ENCODE assay signal across 14 cellular contexts in the genomic region with DNA sequence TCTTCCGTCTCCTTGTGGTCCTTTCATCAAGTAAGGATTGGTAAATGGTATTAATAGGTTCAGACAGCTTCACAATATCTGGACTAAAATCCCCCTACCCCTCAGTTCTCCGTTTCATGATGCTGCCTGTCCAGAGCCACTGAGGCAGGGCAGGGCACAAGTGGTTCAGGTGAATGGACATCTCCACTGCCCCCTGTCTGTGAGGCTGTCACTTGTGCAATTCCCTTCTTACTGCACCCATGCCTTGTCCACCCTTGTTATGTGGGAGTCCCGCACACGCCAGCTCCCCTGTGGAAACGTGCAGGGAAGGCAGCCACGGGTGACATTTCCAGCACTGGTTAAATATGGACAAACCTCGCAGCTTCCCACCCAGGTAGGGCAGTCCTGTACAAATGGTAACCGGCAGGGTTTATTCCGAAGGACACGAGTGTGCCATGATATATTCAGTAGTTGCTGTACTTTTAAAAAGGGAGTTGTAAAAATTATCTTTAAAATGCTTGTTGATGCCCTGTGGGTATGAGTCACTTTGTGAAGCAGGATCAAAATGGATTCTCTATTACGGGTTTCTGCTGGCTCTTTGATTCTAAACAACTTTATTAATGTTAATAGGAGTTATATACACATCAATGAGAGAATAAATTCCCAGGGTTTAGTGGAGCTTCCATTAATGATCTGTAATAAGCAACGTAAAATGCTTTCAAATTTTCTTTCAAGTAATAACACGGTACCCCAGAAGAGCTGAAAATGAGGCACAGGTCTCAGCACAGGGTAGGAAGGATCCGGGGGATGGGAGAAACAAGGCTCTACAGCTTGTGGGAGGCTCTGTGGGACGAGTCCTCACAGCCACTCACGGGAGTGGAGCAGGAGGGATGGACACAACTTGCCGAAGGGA.
DNase-seq lines count a peak whose midpoint lies in the region; ATAC-seq and TF ChIP-seq lines count a peak whose summit lies in the region.
"Had no signal": no experiment of that assay in that cellular context is flagged by ENCODE, and none has a peak within 500 bp of the region (broad histone marks: within the 10 kb centered on the region; RNA-seq: fewer than 3 reads in every experiment).

No MANE protein-coding gene starts in this region.

- no peak for TF ChIP-seq CTCF in CD8-positive, alpha-beta T cell (IDR thresholded peaks at IDR 0.05)
- TF ChIP-seq CTCF in HEK293 (tag by site-specific recombination; IDR thresholded peaks at IDR 0.05) (0 out of 2 replicates have a peak, but pooled peaks have one; percentile 30), cardiac fibroblast (IDR thresholded peaks at IDR 0.05; ENCODE audit: low read depth, low read length) (peak; percentile 8)

- H3K4me1 ChIP-seq in CD8-positive, alpha-beta T cell (ENCODE audit: insufficient read depth, low read length) = peaks cover 40% of the 10 kb centered on the region
- peaks cover 9% of the 10 kb centered on the region; the same call in 1 of the 2 replicates for H3K4me1 ChIP-seq in HEK293 (ENCODE audit: control insufficient read depth, insufficient read depth, low read length)

- H3K27ac Mint-ChIP-seq in CD8-positive, alpha-beta T cell = peak overlapping the region; percentile 16
- H3K27ac Mint-ChIP-seq in natural killer cell treated with Interleukin-12 subunit alpha and Interleukin-12 subunit beta and Interleukin-15 and Interleukin-18, amount 100 ng/mL, for 72 hours = peak overlapping the region; percentile 96 to 97

- intact Hi-C loops in CD8-positive, alpha-beta T cell (cut with DNase I, micrococcal nuclease) = no loop called here

- POLR2A ChIA-PET in CD8-positive, alpha-beta T cell (lab: Charles Lee) = interaction anchor here (0.6 to 1.3 kb wide), 2 partner anchors 22 to 40 kb away, joined by 3 to 6 read pairs; no protein-coding TSS in a partner anchor
- POLR2A ChIA-PET in HEK293 (lab: Yijun Ruan, JAX) = no interaction called here

- ATAC-seq in CD8-positive, alpha-beta T cell = no peak
- no peak for ATAC-seq in natural killer cell treated with Interleukin-12 subunit alpha and Interleukin-12 subunit beta and Interleukin-15 and Interleukin-18, amount 100 ng/mL, for 72 hours
- ATAC-seq in HG03159 (IDR thresholded peaks at IDR 0.05; ENCODE audit: unreplicated experiment) (no peak), HG02852 (IDR thresholded peaks at IDR 0.05; ENCODE audit: unreplicated experiment) (no peak)
- ATAC-seq: stimulated activated naive CD8-positive, alpha-beta T cell treated with anti-CD3 and anti-CD28 coated beads, Interleukin-15, amount 100 ng/mL, for 72 hours had no signal

- peaks cover 88% of the 10 kb centered on the region for H3K4me1 Mint-ChIP-seq in CD8-positive, alpha-beta T cell (ENCODE audit: low read depth)
- peaks cover 72 to 80% of the 10 kb centered on the region in 2 donors for H3K4me1 Mint-ChIP-seq in natural killer cell treated with Interleukin-12 subunit alpha and Interleukin-12 subunit beta and Interleukin-15 and Interleukin-18, amount 100 ng/mL, for 72 hours (ENCODE audit: low read depth in 2 of 2)

- no peak overlapping the region for H3K4me3 Mint-ChIP-seq in CD8-positive, alpha-beta T cell
- H3K4me3 Mint-ChIP-seq in natural killer cell treated with Interleukin-12 subunit alpha and Interleukin-12 subunit beta and Interleukin-15 and Interleukin-18, amount 100 ng/mL, for 72 hours = no peak overlapping the region

- H3K27me3 ChIP-seq in CD8-positive, alpha-beta T cell (ENCODE audit: insufficient read depth, low read length) = no peaks in the 10 kb centered on the region

- H3K36me3 ChIP-seq in CD8-positive, alpha-beta T cell (ENCODE audit: insufficient read depth, low read length) = no peaks in the 10 kb centered on the region
- H3K36me3 ChIP-seq in HEK293 (ENCODE audit: control insufficient read depth in 2 of 2, insufficient read depth in 1 of 2, low read length in 2 of 2) = no peaks in the 10 kb centered on the region
- H3K36me3 ChIP-seq: HAP-1 had no signal

- H3K27ac ChIP-seq in CD8-positive, alpha-beta T cell (ENCODE audit: low read depth, low read length) = no peak overlapping the region
- H3K27ac ChIP-seq in HEK293 (ENCODE audit: extremely low read depth, low read depth, low read length) = no peak overlapping the region
- H3K27ac ChIP-seq: HL-60 had no signal

- H3K36me3 Mint-ChIP-seq in CD8-positive, alpha-beta T cell = peaks cover 42% of the 10 kb centered on the region
- peaks cover 5% of the 10 kb centered on the region for H3K36me3 Mint-ChIP-seq in natural killer cell treated with Interleukin-12 subunit alpha and Interleukin-12 subunit beta and Interleukin-15 and Interleukin-18, amount 100 ng/mL, for 72 hours

- DNase-seq in CD8-positive, alpha-beta T cell = no peak
- no peak for DNase-seq in cardiac fibroblast (ENCODE audit: low read depth in 2 of 2)
- no peak for DNase-seq in natural killer cell treated with Interleukin-12 subunit alpha and Interleukin-12 subunit beta and Interleukin-15 and Interleukin-18, amount 100 ng/mL, for 72 hours (ENCODE audit: low spot score)
- DNase-seq in NCI-H2196 treated with DMSO at 0.1 percent for 48 hours (lab: John Stamatoyannopoulos, UW; ENCODE audit: unreplicated experiment) = no peak
- no peak for DNase-seq in NCI-H1105 (lab: John Stamatoyannopoulos, UW)
- DNase-seq: activated gamma-delta T cell treated with Interleukin-2 at 50 U/mL for 16 hours; effector CD8-positive, alpha-beta T cell; NCI-H146; stimulated activated naive CD8-positive, alpha-beta T cell treated with anti-CD3 and anti-CD28 coated beads, Interleukin-15, amount 100 ng/mL, for 72 hours had no signal

- H3K9me3 Mint-ChIP-seq in CD8-positive, alpha-beta T cell = no peaks in the 10 kb centered on the region
- H3K9me3 Mint-ChIP-seq in natural killer cell treated with Interleukin-12 subunit alpha and Interleukin-12 subunit beta and Interleukin-15 and Interleukin-18, amount 100 ng/mL, for 72 hours = no peaks in the 10 kb centered on the region
- H3K9me3 Mint-ChIP-seq: stimulated activated naive CD8-positive, alpha-beta T cell treated with anti-CD3 and anti-CD28 coated beads, Interleukin-15, amount 100 ng/mL, for 72 hours had no signal

- no peaks in the 10 kb centered on the region for H3K9me3 ChIP-seq in CD8-positive, alpha-beta T cell (ENCODE audit: low read length)
- H3K9me3 ChIP-seq in HEK293 (ENCODE audit: control insufficient read depth, insufficient read depth, low read depth, low read length) = no peaks in the 10 kb centered on the region
- H3K9me3 ChIP-seq: HAP-1 had no signal

- CTCF ChIA-PET in CD8-positive, alpha-beta T cell (lab: Charles Lee) = interaction anchor here (1.1 to 1.6 kb wide), 2 partner anchors 20 to 70 kb away, joined by 3 to 4 read pairs; no protein-coding TSS in a partner anchor
- CTCF ChIA-PET in HEK293 (lab: Yijun Ruan, JAX) = interaction anchor here (0.6 to 1.8 kb wide), 6 partner anchors 9 to 77 kb away, joined by 3 to 5 read pairs (median 3); no protein-coding TSS in a partner anchor

- H3K4me3 ChIP-seq in CD8-positive, alpha-beta T cell (ENCODE audit: low read depth, low read length) = no peak overlapping the region
- H3K4me3 ChIP-seq in HEK293 (ENCODE audit: low read depth, low read length) (no peak overlapping the region), cardiac fibroblast (replicated peaks in 1 of 2; ENCODE audit: low read depth in 2 of 2, low read length in 2 of 2) (peak overlapping the region in 1 of 2 donors; percentile 19)
- H3K4me3 ChIP-seq: HAP-1 had no signal

- H3K27me3 Mint-ChIP-seq in CD8-positive, alpha-beta T cell (ENCODE audit: low read depth) = no peaks in the 10 kb centered on the region
- no peaks in the 10 kb centered on the region for H3K27me3 Mint-ChIP-seq in natural killer cell treated with Interleukin-12 subunit alpha and Interleukin-12 subunit beta and Interleukin-15 and Interleukin-18, amount 100 ng/mL, for 72 hours
- H3K27me3 Mint-ChIP-seq: stimulated activated naive CD8-positive, alpha-beta T cell treated with anti-CD3 and anti-CD28 coated beads, Interleukin-15, amount 100 ng/mL, for 72 hours had no signal

TF ChIP-seq in HEK293, 187 proteins besides CTCF, POLR2A, EP300 and RAD21:
- TF ChIP-seq ZBTB1 (tag by site-specific recombination; IDR thresholded peaks at IDR 0.05) (no peak), ZNF23 (tag by site-specific recombination; IDR thresholded peaks at IDR 0.05; ENCODE audit: borderline replicate concordance) (no peak), ZNF16 (tag by site-specific recombination; IDR thresholded peaks at IDR 0.05; ENCODE audit: low read depth) (no peak), ZNF664 (tag by site-specific recombination; IDR thresholded peaks at IDR 0.05) (no peak), ZNF416 (tag by site-specific recombination; IDR thresholded peaks at IDR 0.05) (no peak), ZNF138 (tag by site-specific recombination; IDR thresholded peaks at IDR 0.05; ENCODE audit: borderline replicate concordance) (no peak), ZNF747 (tag by site-specific recombination; IDR thresholded peaks at IDR 0.05) (no peak), EGR2 (tag by site-specific recombination; IDR thresholded peaks at IDR 0.05; ENCODE audit: low read depth) (0 out of 2 replicates have a peak, but pooled peaks have one; percentile 10), SP3 (tag by site-specific recombination; IDR thresholded peaks at IDR 0.05) (no peak), ZNF2 (tag by site-specific recombination; IDR thresholded peaks at IDR 0.05) (no peak), ZFHX2 (tag by site-specific recombination; conservative IDR thresholded peaks at IDR 0.05) (peak; percentile 52), SP2 (tag by site-specific recombination; IDR thresholded peaks at IDR 0.05) (no peak)
